9 cellular contexts compared by ENCODE assay signal in the genomic region with DNA sequence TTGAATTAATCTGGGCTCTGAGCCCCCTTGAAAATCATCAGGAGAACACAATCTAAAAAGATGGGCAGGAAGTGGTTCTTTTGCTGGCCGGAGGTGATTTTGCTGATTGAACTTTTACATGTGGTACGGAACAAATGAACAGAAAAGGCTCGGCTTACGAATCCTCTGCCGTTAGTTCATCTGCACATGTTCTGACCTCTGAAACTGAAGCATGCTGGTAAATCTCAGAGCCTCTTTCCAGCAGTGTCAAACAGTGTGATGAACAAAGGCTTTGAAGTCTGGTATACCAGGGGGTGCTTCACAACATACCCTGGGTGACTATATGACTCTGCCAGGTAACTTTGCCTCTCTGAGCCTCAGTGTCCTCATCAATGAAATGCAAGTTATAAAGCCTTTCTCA.
DNase-seq lines count a peak whose midpoint lies in the region; ATAC-seq lines count a peak whose summit lies in the region.
"Had no signal": no experiment of that assay in that cellular context is flagged by ENCODE, and none has a peak within 500 bp of the region (broad histone marks: within the 10 kb centered on the region; RNA-seq: fewer than 3 reads in every experiment).

No MANE protein-coding gene starts in this region.

- ATAC-seq in GM18508 (IDR thresholded peaks at IDR 0.05; ENCODE audit: insufficient read depth, unreplicated experiment) (peak; percentile 40), HG03066 (IDR thresholded peaks at IDR 0.05; ENCODE audit: low read depth, unreplicated experiment) (peak; percentile 46), HG03378 (IDR thresholded peaks at IDR 0.05; ENCODE audit: unreplicated experiment) (no peak), HG02981 (IDR thresholded peaks at IDR 0.05; ENCODE audit: unreplicated experiment) (no peak)
- ATAC-seq in central memory CD8-positive, alpha-beta T cell (replicated peaks; ENCODE audit: extremely low read depth, poor library complexity, severe bottlenecking) = peak; percentile 22

- H3K4me1 ChIP-seq in skeletal muscle satellite cell (ENCODE audit: control insufficient read depth, insufficient read depth, low read length) = peaks cover 44% of the 10 kb centered on the region

- H3K4me2 ChIP-seq in skeletal muscle satellite cell (ENCODE audit: low read length) = peak overlapping the region; percentile 54

- no peaks in the 10 kb centered on the region for H3K9me3 ChIP-seq in skeletal muscle satellite cell (replicated peaks; ENCODE audit: low read length)

- H3K9me3 Mint-ChIP-seq in central memory CD8-positive, alpha-beta T cell = no peaks in the 10 kb centered on the region
- H3K9me3 Mint-ChIP-seq: neural crest cell had no signal

- H3K4me3 ChIP-seq in skeletal muscle satellite cell (ENCODE audit: low read length) = peak overlapping the region; percentile 21

- H3K9ac ChIP-seq in skeletal muscle satellite cell (ENCODE audit: low read depth, low read length) = peak overlapping the region; percentile 52

- no peaks in the 10 kb centered on the region for H3K36me3 ChIP-seq in skeletal muscle satellite cell (ENCODE audit: insufficient read depth, low read length)

- peak overlapping the region; percentile 21 for H3K4me3 Mint-ChIP-seq in central memory CD8-positive, alpha-beta T cell
- H3K4me3 Mint-ChIP-seq: neural crest cell had no signal

- H3K27ac Mint-ChIP-seq in central memory CD8-positive, alpha-beta T cell (ENCODE audit: low read depth) = peak overlapping the region; percentile 54

- H3K27me3 ChIP-seq in skeletal muscle satellite cell (ENCODE audit: control insufficient read depth, insufficient read depth, low read length) = peaks cover 9% of the 10 kb centered on the region

- H3K4me1 Mint-ChIP-seq in central memory CD8-positive, alpha-beta T cell = peaks cover 21% of the 10 kb centered on the region

- no peak for DNase-seq in central memory CD8-positive, alpha-beta T cell (ENCODE audit: low spot score in 2 of 2)
- DNase-seq in NCI-H226 = no peak
- no peak for DNase-seq in COR-L47 (lab: John Stamatoyannopoulos, UW)

- no peaks in the 10 kb centered on the region for H3K36me3 Mint-ChIP-seq in central memory CD8-positive, alpha-beta T cell (ENCODE audit: insufficient read depth)

- H3K27me3 Mint-ChIP-seq in central memory CD8-positive, alpha-beta T cell = no peaks in the 10 kb centered on the region

Comparison
In these comparisons a context has a peak if more than half of its experiments do, and no peak if none do; other contexts are left out.
1. ATAC-seq: peak in GM18508 (single experiment), HG03066 (single experiment) and central memory CD8-positive, alpha-beta T cell (single experiment); none in HG03378 (single experiment) and HG02981 (single experiment).